In genomic region chr4:36835246-36835645, GRCh38 we compare ENCODE assay signal across 2 cellular contexts.
TF ChIP-seq lines count a peak whose summit lies in the region.

No MANE protein-coding gene starts in this region.

TF ChIP-seq in GM12878, 131 proteins besides CTCF, POLR2A, EP300 and RAD21 (continued from another document):
- peak; percentile 35; the same call in 1 of the 2 replicates for TF ChIP-seq MTA2 (IDR thresholded peaks at IDR 0.05; ENCODE audit: low read depth)
- TF ChIP-seq BHLHE40 (IDR thresholded peaks at IDR 0.05; ENCODE audit: borderline replicate concordance in 1 of 2, low read depth in 2 of 2, low read length in 1 of 2): peak in 1 of 2 experiments; percentile 39; a peak in 1 of 4 replicates
- TF ChIP-seq MEF2B (IDR thresholded peaks at IDR 0.05; ENCODE audit: partially characterized antibody, poor library complexity, severe bottlenecking): peak; percentile 60
- TF ChIP-seq PKNOX1 (IDR thresholded peaks at IDR 0.05): peak; percentile 89

TF ChIP-seq in WTC11, 78 proteins besides CTCF, POLR2A, EP300 and RAD21 (continued from another document):
- TF ChIP-seq NR1H2 (CRISPR knock-in tag; IDR thresholded peaks at IDR 0.05): no peak
